1 cellular context compared by ENCODE assay signal in the genomic region with DNA sequence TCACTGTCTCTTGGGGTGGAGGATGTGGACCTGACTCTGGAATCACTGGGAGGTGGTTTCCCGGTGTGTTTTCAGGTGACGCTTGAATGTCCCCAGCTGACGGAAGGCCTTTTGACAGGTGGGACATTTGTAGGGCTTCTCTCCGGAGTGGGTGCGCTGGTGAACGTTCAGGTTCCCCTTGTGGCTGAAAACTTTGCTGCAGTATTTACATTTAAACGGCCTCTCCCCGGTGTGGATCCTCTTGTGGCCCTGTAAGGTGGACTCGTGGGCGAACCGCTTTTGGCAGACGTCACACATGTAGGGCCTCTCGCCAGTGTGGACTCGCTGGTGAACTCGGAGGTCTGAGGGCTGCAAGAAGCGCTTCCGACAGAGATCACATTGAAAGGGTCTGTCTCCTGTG.
TF ChIP-seq lines count a peak whose summit lies in the region.

No MANE protein-coding gene starts in this region.

TF ChIP-seq in A549, 52 proteins besides CTCF, POLR2A, EP300 and RAD21 (continued from another document):
- TF ChIP-seq, protein P1, sequence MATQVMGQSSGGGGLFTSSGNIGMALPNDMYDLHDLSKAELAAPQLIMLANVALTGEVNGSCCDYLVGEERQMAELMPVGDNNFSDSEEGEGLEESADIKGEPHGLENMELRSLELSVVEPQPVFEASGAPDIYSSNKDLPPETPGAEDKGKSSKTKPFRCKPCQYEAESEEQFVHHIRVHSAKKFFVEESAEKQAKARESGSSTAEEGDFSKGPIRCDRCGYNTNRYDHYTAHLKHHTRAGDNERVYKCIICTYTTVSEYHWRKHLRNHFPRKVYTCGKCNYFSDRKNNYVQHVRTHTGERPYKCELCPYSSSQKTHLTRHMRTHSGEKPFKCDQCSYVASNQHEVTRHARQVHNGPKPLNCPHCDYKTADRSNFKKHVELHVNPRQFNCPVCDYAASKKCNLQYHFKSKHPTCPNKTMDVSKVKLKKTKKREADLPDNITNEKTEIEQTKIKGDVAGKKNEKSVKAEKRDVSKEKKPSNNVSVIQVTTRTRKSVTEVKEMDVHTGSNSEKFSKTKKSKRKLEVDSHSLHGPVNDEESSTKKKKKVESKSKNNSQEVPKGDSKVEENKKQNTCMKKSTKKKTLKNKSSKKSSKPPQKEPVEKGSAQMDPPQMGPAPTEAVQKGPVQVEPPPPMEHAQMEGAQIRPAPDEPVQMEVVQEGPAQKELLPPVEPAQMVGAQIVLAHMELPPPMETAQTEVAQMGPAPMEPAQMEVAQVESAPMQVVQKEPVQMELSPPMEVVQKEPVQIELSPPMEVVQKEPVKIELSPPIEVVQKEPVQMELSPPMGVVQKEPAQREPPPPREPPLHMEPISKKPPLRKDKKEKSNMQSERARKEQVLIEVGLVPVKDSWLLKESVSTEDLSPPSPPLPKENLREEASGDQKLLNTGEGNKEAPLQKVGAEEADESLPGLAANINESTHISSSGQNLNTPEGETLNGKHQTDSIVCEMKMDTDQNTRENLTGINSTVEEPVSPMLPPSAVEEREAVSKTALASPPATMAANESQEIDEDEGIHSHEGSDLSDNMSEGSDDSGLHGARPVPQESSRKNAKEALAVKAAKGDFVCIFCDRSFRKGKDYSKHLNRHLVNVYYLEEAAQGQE (IDR thresholded peaks at IDR 0.05), result no peak
- no peak for TF ChIP-seq ZSCAN20 (CRISPR knock-in tag; IDR thresholded peaks at IDR 0.05)
- no peak for TF ChIP-seq POLR2AphosphoS2 (conservative IDR thresholded peaks at IDR 0.05; ENCODE audit: low read length)
- TF ChIP-seq CHD4 (IDR thresholded peaks at IDR 0.05; ENCODE audit: borderline replicate concordance), result no peak
- no peak for TF ChIP-seq HOXA7 (CRISPR knock-in tag; IDR thresholded peaks at IDR 0.05)
- no peak for TF ChIP-seq SREBF2 (IDR thresholded peaks at IDR 0.05)
- TF ChIP-seq JUN (IDR thresholded peaks at IDR 0.05), result no peak
- TF ChIP-seq HOXB13 (CRISPR knock-in tag; IDR thresholded peaks at IDR 0.05; ENCODE audit: low read depth), result no peak
- no peak for TF ChIP-seq MAZ (IDR thresholded peaks at IDR 0.05; ENCODE audit: borderline replicate concordance, low read depth, low read length)
- no peak for TF ChIP-seq RNF2 (IDR thresholded peaks at IDR 0.05; ENCODE audit: borderline replicate concordance, low read depth)
- TF ChIP-seq PHF8 (IDR thresholded peaks at IDR 0.05; ENCODE audit: borderline replicate concordance, low read depth), result no peak
- TF ChIP-seq CEBPB (IDR thresholded peaks at IDR 0.05), result no peak
- TF ChIP-seq, protein P2, sequence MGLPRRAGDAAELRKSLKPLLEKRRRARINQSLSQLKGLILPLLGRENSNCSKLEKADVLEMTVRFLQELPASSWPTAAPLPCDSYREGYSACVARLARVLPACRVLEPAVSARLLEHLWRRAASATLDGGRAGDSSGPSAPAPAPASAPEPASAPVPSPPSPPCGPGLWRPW (IDR thresholded peaks at IDR 0.05), result no peak
- no peak for TF ChIP-seq MYC (IDR thresholded peaks at IDR 0.05; ENCODE audit: borderline replicate concordance, low read length)
- no peak for TF ChIP-seq ZC3H11A (IDR thresholded peaks at IDR 0.05)
- no peak for TF ChIP-seq RCOR1 (IDR thresholded peaks at IDR 0.05; ENCODE audit: low read depth, low read length)
- TF ChIP-seq FOSL2 (IDR thresholded peaks at IDR 0.05), result no peak
- no peak for TF ChIP-seq FOSL2 (CRISPR knock-in tag; IDR thresholded peaks at IDR 0.05)
- no peak for TF ChIP-seq EHF (CRISPR knock-in tag; IDR thresholded peaks at IDR 0.05)
